1 cellular context compared by ENCODE assay signal in genomic region chr17:78127240-78127887, GRCh38.
TF ChIP-seq lines count a peak whose summit lies in the region.

No MANE protein-coding gene starts in this region.

TF ChIP-seq in HepG2, 621 proteins besides CTCF, POLR2A, EP300 and RAD21 (continued from another document and continues in another):
- TF ChIP-seq ZNF816 (CRISPR knock-in tag; IDR thresholded peaks at IDR 0.05; ENCODE audit: borderline replicate concordance) (peak; percentile 62; the same call in 1 of the 2 replicates), TSC22D2 (CRISPR knock-in tag; IDR thresholded peaks at IDR 0.05; ENCODE audit: borderline replicate concordance) (peak; percentile 57; the same call in 1 of the 2 replicates), CBX2 (IDR thresholded peaks at IDR 0.05; ENCODE audit: low read depth, low read length) (no peak), CBX2 (CRISPR knock-in tag; IDR thresholded peaks at IDR 0.05; ENCODE audit: low read depth) (no peak), SOX13 (IDR thresholded peaks at IDR 0.05) (no peak), SOX13 (CRISPR knock-in tag; conservative IDR thresholded peaks at IDR 0.05 in 1 of 2, IDR thresholded peaks at IDR 0.05 in 1 of 2) (peak in 1 of 2 experiments; percentile 60; a peak in 1 of 4 replicates), ZNF792 (CRISPR knock-in tag; IDR thresholded peaks at IDR 0.05) (peak; percentile 69), ZNF576 (CRISPR knock-in tag; IDR thresholded peaks at IDR 0.05) (0 out of 2 replicates have a peak, but pooled peaks have one; percentile 56), ZFP62 (CRISPR knock-in tag; IDR thresholded peaks at IDR 0.05) (no peak), SATB2 (CRISPR knock-in tag; IDR thresholded peaks at IDR 0.05) (no peak), ARID2 (CRISPR knock-in tag; IDR thresholded peaks at IDR 0.05; ENCODE audit: borderline replicate concordance) (no peak), ZNF3 (CRISPR knock-in tag; IDR thresholded peaks at IDR 0.05) (no peak), TBX2 (CRISPR knock-in tag; IDR thresholded peaks at IDR 0.05; ENCODE audit: borderline replicate concordance) (peak; percentile 66), ZNF550 (CRISPR knock-in tag; IDR thresholded peaks at IDR 0.05; ENCODE audit: borderline replicate concordance) (0 out of 2 replicates have a peak, but pooled peaks have one; percentile 14), ZNF432 (CRISPR knock-in tag; IDR thresholded peaks at IDR 0.05; ENCODE audit: borderline replicate concordance) (no peak), YEATS2 (CRISPR knock-in tag; IDR thresholded peaks at IDR 0.05; ENCODE audit: borderline replicate concordance) (peak; percentile 58), POLR2G (IDR thresholded peaks at IDR 0.05; ENCODE audit: low read depth, low read length) (peak; percentile 78), ZSCAN21 (CRISPR knock-in tag; IDR thresholded peaks at IDR 0.05; ENCODE audit: borderline replicate concordance) (no peak; the same call in 1 of the 2 replicates), SMAD1 (CRISPR knock-in tag; IDR thresholded peaks at IDR 0.05; ENCODE audit: borderline replicate concordance, low read depth) (no peak), HNRNPL (IDR thresholded peaks at IDR 0.05; ENCODE audit: low read depth, low read length) (peak; percentile 92), KLF13 (CRISPR knock-in tag; IDR thresholded peaks at IDR 0.05) (no peak), ZBTB7A (CRISPR knock-in tag; IDR thresholded peaks at IDR 0.05) (peak; percentile 83; the same call in 1 of the 2 replicates), ERF (CRISPR knock-in tag; IDR thresholded peaks at IDR 0.05) (peak; percentile 36; the same call in 1 of the 2 replicates), ZFP90 (CRISPR knock-in tag; IDR thresholded peaks at IDR 0.05; ENCODE audit: borderline replicate concordance) (no peak), ZNF746 (CRISPR knock-in tag; IDR thresholded peaks at IDR 0.05) (0 out of 2 replicates have a peak, but pooled peaks have one; percentile 7), ZNF772 (CRISPR knock-in tag; IDR thresholded peaks at IDR 0.05) (no peak), MXD1 (CRISPR knock-in tag; IDR thresholded peaks at IDR 0.05) (peak; percentile 48; the same call in 1 of the 2 replicates), KIAA2018 (CRISPR knock-in tag; IDR thresholded peaks at IDR 0.05; ENCODE audit: borderline replicate concordance) (no peak), PREB (CRISPR knock-in tag; IDR thresholded peaks at IDR 0.05) (no peak), CREBL2 (CRISPR knock-in tag; IDR thresholded peaks at IDR 0.05; ENCODE audit: borderline replicate concordance) (no peak), HNF4G (IDR thresholded peaks at IDR 0.05; ENCODE audit: borderline replicate concordance, low read depth, low read length) (peak; percentile 59; the same call in 1 of the 2 replicates), HNF4G (CRISPR knock-in tag; IDR thresholded peaks at IDR 0.05; ENCODE audit: borderline replicate concordance, low read depth) (peak; percentile 24; the same call in 1 of the 2 replicates), ZNF280D (CRISPR knock-in tag; IDR thresholded peaks at IDR 0.05) (peak; percentile 68; the same call in 1 of the 2 replicates), MLLT10 (CRISPR knock-in tag; IDR thresholded peaks at IDR 0.05) (no peak), ZNF878 (CRISPR knock-in tag; IDR thresholded peaks at IDR 0.05) (no peak), IKZF5 (CRISPR knock-in tag; IDR thresholded peaks at IDR 0.05) (peak; percentile 62), NBN (conservative IDR thresholded peaks at IDR 0.05) (no peak), ELF3 (CRISPR knock-in tag; IDR thresholded peaks at IDR 0.05) (peak; percentile 98), HMGA1 (CRISPR knock-in tag; conservative IDR thresholded peaks at IDR 0.05) (no peak), ZNF512B (CRISPR knock-in tag; IDR thresholded peaks at IDR 0.05; ENCODE audit: borderline replicate concordance) (no peak), ZNF33A (CRISPR knock-in tag; IDR thresholded peaks at IDR 0.05; ENCODE audit: borderline replicate concordance) (no peak; the same call in 1 of the 2 replicates), NR3C1 (CRISPR knock-in tag; IDR thresholded peaks at IDR 0.05) (no peak), BRCA1 (CRISPR knock-in tag; IDR thresholded peaks at IDR 0.05) (no peak), ZNF382 (CRISPR knock-in tag; IDR thresholded peaks at IDR 0.05; ENCODE audit: borderline replicate concordance) (no peak), MYC (CRISPR knock-in tag; IDR thresholded peaks at IDR 0.05; ENCODE audit: borderline replicate concordance) (peak; percentile 91; the same call in 1 of the 2 replicates), RNF219 (CRISPR knock-in tag; IDR thresholded peaks at IDR 0.05) (no peak)
